Comparison of ENCODE assay signal across 1 cellular context in the genomic region with DNA sequence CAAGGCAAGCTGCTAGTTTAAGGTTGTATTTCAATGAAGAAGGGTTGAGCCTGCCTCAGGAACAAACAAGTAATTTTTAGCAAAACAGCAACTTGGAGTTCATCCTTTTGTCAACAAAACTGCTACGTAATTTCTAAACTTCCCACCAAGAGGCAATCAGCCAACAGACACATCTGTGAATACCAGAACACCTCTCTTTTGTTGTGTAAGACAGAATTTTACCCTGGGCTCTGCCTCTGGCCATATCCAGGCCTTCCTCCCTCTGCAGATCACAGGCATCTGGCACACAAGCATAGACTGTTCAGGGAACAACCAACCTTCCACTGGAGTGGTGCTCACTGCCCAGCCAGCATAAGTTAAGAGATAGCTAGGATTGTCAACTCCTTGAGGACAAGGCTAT.
TF ChIP-seq lines count a peak whose summit lies in the region.

No MANE protein-coding gene starts in this region.

TF ChIP-seq in endothelial cell of umbilical vein, 7 proteins besides CTCF, POLR2A, EP300 and RAD21 (continued from another document):
- TF ChIP-seq POLR2AphosphoS5 (IDR thresholded peaks at IDR 0.05; ENCODE audit: insufficient read depth, low read depth, low read length) (no peak), GATA2 (IDR thresholded peaks at IDR 0.05; ENCODE audit: insufficient read depth, insufficient read length, low read depth, low read length) (no peak), FOS (IDR thresholded peaks at IDR 0.05; ENCODE audit: borderline replicate concordance, insufficient read depth, low read length) (no peak)
